In genomic region chr3:158794936-158795518, GRCh38 we compare ENCODE assay signal across 8 cellular contexts. TPM values are rescaled to one million over a fixed set of nuclear protein-coding genes. Genes with fewer than 3 reads are reported as not detected.
A peak's percentile ranks its signal among the peaks of the same experiment; 100 is the strongest.
DNase-seq lines count a peak whose midpoint lies in the region; ATAC-seq, FAIRE-seq and TF ChIP-seq lines count a peak whose summit lies in the region.

No MANE protein-coding gene starts in this region.

- no peak for TF ChIP-seq POLR2A in gastroesophageal sphincter (IDR thresholded peaks at IDR 0.05)

- POLR2A ChIA-PET in Caco-2 (lab: Charles Lee), result no interaction called here

- ATAC-seq in GM19372 (IDR thresholded peaks at IDR 0.05; ENCODE audit: low read depth, unreplicated experiment) (peak; percentile 72), gastroesophageal sphincter (no peak)

- CTCF ChIA-PET in Caco-2 (lab: Charles Lee), result interaction anchor here (0.6 to 1.3 kb wide), 4 partner anchors 14 to 80 kb away, joined by 3 to 14 read pairs (median 4); no protein-coding TSS in a partner anchor

- intact Hi-C loops in Caco-2 (cut with micrococcal nuclease; ENCODE audit: unreplicated experiment), result loop anchor here (1.0 kb wide), 1 partner anchor 465 kb away; no protein-coding TSS in a partner anchor

- WGBS in gastroesophageal sphincter (ENCODE audit: low coverage in 1 of 2), 2 donors, result 9 to 69% methylated on average over 1 to 5 of the region's 5 CpGs

- H3K4me3 Mint-ChIP-seq in Caco-2 (ENCODE audit: unreplicated experiment), result no peak overlapping the region

- no peak for TF ChIP-seq EP300 in gastroesophageal sphincter (IDR thresholded peaks at IDR 0.05)

- peaks cover 3% of the 10 kb centered on the region for H3K27me3 Mint-ChIP-seq in Caco-2 (ENCODE audit: insufficient read depth, unreplicated experiment)

- H3K36me3 ChIP-seq in Caco-2 (ENCODE audit: control insufficient read depth, insufficient read depth, low read length), result no peaks in the 10 kb centered on the region
- no peaks in the 10 kb centered on the region for H3K36me3 ChIP-seq in gastroesophageal sphincter

- peaks cover 6% of the 10 kb centered on the region for H3K4me1 Mint-ChIP-seq in Caco-2 (ENCODE audit: low read depth, unreplicated experiment)

- no TSS peak for BruUV-seq in Caco-2 (replicated peaks; lab: Mats Ljungman, UMichigan)

- H3K4me3 ChIP-seq in Caco-2 (ENCODE audit: low read depth, low read length) (no peak overlapping the region), gastroesophageal sphincter (no peak overlapping the region)
- H3K4me3 ChIP-seq in Jurkat, Clone E6-1 (ENCODE audit: low read length), result no peak overlapping the region

- no peak for FAIRE-seq in RCC 7860 (lab: Jason Lieb, UNC)

- H3K9me3 ChIP-seq in Caco-2 (no peaks in the 10 kb centered on the region), gastroesophageal sphincter (peaks cover 0 to 6% (median 0%) of the 10 kb centered on the region in 3 donors)

- no peaks in the 10 kb centered on the region for H3K36me3 Mint-ChIP-seq in Caco-2 (ENCODE audit: insufficient read depth, unreplicated experiment)

- no peaks in the 10 kb centered on the region for H3K9me3 Mint-ChIP-seq in Caco-2 (ENCODE audit: unreplicated experiment)

- H3K27me3 ChIP-seq in Caco-2 (replicated peaks; ENCODE audit: control insufficient read depth, insufficient read depth, low read length), result no peaks in the 10 kb centered on the region
- no peaks in the 10 kb centered on the region for H3K27me3 ChIP-seq in gastroesophageal sphincter

- DNase-seq in Caco-2 (no peak), SW480 (ENCODE audit: low spot score) (peak; percentile 60), RCC 7860 (ENCODE audit: low spot score) (no peak), ecto neural progenitor cell (ENCODE audit: low spot score) (no peak)
- peak; percentile 59 for DNase-seq in Jurkat, Clone E6-1 (ENCODE audit: low read depth, low spot score)
- no peak for DNase-seq in stimulated activated naive CD4-positive, alpha-beta T cell treated with Interleukin-2 at 50 U/mL for 16 hours (lab: John Stamatoyannopoulos, UW)

- no peak overlapping the region for H3K27ac Mint-ChIP-seq in Caco-2 (ENCODE audit: unreplicated experiment)

- H3K27ac ChIP-seq in gastroesophageal sphincter, result no peak overlapping the region

- peak; percentile 44 to 56 for TF ChIP-seq CTCF in Caco-2 (IDR thresholded peaks at IDR 0.05; ENCODE audit: insufficient read depth in 1 of 2, low read depth in 1 of 2, low read length in 1 of 2, severe bottlenecking in 1 of 2, unreplicated experiment in 1 of 2)
- peak; percentile 17 to 49 (median 35) for TF ChIP-seq CTCF in gastroesophageal sphincter (IDR thresholded peaks at IDR 0.05)

- H3K4me1 ChIP-seq in Caco-2 (0 out of 2 replicates have a peak, but pooled peaks cover 4% of the 10 kb centered on the region), gastroesophageal sphincter (peaks cover 0 to 12% (median 0%) of the 10 kb centered on the region in 3 donors)

RNA-seq across cellular contexts. Expression of gene MFSD1, which starts 6.8 kb away (rescaled TPM):
- total RNA-seq in Caco-2 (2022) (15.4 and 16.9 TPM in 2 replicates), gastroesophageal sphincter (10 to 100 TPM; 36.3 to 93.8 (median 65.2) TPM)
- polyA plus RNA-seq in Jurkat, Clone E6-1 (2012; ENCODE audit: insufficient read depth, insufficient read length), result 18.5 TPM

Comparison
In these comparisons a context has a peak if more than half of its experiments do, and no peak if none do; other contexts are left out.
1. DNase-seq: peak in Jurkat, Clone E6-1 (single experiment) and SW480 (single experiment); none in Caco-2 (0 of 2), stimulated activated naive CD4-positive, alpha-beta T cell treated with Interleukin-2 at 50 U/mL for 16 hours (single experiment), RCC 7860 (single experiment) and ecto neural progenitor cell (single experiment).